In the genomic region with DNA sequence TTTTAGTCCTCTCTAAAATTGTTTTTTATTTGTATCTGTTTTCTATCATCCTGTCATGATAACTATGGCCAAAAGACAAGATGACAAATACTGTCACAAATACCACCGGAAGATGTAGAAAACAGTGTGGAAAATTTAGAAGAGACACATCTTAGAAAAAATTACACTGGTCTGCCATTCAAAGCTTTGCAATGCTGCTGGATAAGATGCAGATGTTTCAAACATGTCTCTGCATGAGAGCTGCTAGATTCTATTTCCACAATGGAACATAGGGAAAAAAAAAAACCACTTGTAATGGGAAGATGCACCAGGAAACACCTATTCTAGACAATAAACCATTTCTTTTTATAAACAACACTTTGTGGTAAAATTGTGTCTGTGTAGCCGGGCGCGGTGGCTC, we compare ENCODE assay signal across 19 cellular contexts.
"Had no signal": no experiment of that assay in that cellular context is flagged by ENCODE, and none has a peak within 500 bp of the region (broad histone marks: within the 10 kb centered on the region; RNA-seq: fewer than 3 reads in every experiment).

No MANE protein-coding gene starts in this region.

- H3K36me3 ChIP-seq: ascending aorta, heart right ventricle, stomach, thoracic aorta, upper lobe of right lung had no signal

- H3K27ac ChIP-seq: ascending aorta, heart right ventricle, stomach, thoracic aorta, upper lobe of right lung, VCaP had no signal

- DNase-seq: activated CD4-positive, alpha-beta T cell treated with anti-CD3 and anti-CD28 coated beads, Interleukin-2, amount 50 U/mL, for 1 hour; activated CD4-positive, CD25-positive, alpha-beta regulatory T cell treated with anti-CD3 and anti-CD28 coated beads, Interleukin-2, amount 50 U/mL, for 72 hours; activated CD8-positive, alpha-beta memory T cell treated with anti-CD3 and anti-CD28 coated beads, Interleukin-2, amount 50 U/mL, for 4 hours; activated naive CD4-positive, alpha-beta T cell treated with anti-CD3 and anti-CD28 coated beads, Interleukin-2, amount 10 ng/mL, durations not matched to agents 7 days and 5 days; activated naive CD8-positive, alpha-beta T cell treated with anti-CD3 and anti-CD28 coated beads, Interleukin-2, amount 50 U/mL, for 24 hours; activated T-cell treated with anti-CD3 and anti-CD28 coated beads, Interleukin-2, amount 50 U/mL, for 4 hours; effector CD4-positive, alpha-beta T cell; heart right ventricle; immature natural killer cell; left ventricle myocardium superior; occipital lobe; stimulated activated CD4-positive, alpha-beta T cell treated with anti-CD3 and anti-CD28 coated beads, Interleukin-4, amount 100 ng/mL, for 24 hours; stomach; T-helper 17 cell; upper lobe of right lung had no signal

- H3K4me3 ChIP-seq: ascending aorta, heart right ventricle, skin epidermis, stomach, thoracic aorta, upper lobe of right lung had no signal

- H3K9me3 ChIP-seq: ascending aorta, heart right ventricle, stomach, thoracic aorta, upper lobe of right lung had no signal

- H3K27me3 ChIP-seq: ascending aorta, stomach, upper lobe of right lung had no signal

- H3K4me1 ChIP-seq: ascending aorta, stomach, upper lobe of right lung had no signal
